ENCODE assay signal across 8 cellular contexts in the genomic region with DNA sequence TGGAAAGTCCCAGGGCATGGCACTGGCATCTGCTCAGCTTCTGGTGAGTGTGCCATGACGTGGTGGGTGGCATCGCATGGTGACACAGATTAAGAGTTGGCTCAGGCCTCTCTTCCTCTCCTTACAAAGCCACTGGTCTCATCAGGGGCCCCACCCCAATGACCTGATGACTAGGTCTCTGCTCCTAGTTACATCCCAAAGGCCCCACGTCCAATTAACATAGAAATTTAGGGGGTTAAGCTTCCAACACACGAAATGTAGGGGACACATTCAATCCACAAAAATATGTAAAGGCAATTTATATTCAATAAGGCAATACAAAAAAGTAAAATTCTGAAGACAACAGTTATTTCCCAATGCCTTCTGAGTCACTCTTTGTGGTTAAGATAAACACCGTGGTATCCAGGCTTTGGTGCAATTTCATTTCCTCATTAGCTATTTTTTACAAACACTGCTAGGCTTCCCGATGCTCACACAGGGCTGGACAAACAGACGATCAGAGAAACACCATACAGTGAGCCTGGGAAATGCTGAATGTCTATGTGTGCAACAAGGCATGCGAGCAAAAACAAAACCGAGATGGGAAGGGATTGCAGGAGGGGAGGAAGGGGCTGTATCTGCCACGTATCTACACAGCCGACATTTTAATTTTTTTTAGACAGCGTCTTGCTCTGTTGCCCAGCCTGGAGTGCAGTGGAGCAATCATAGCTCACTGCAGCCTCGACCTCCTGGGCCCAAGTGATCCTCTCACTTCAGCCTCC.
A peak's percentile ranks its signal among the peaks of the same experiment; 100 is the strongest.
DNase-seq lines count a peak whose midpoint lies in the region; ATAC-seq and TF ChIP-seq lines count a peak whose summit lies in the region.

No MANE protein-coding gene starts in this region.

- in situ Hi-C loops in gastrocnemius medialis (cut with MboI; ENCODE audit: low sequenced_read_pairs in 4 of 4): loop anchor here in 2 of 4 donors (5.0 to 25.0 kb wide), 3 partner anchors 69 to 147 kb away; a partner anchor contains a TSS

- ATAC-seq in GM21390 (IDR thresholded peaks at IDR 0.05; ENCODE audit: unreplicated experiment): peak; percentile 26
- peak in 1 of 2 donors; percentile 37 for ATAC-seq in gastrocnemius medialis

- H3K27ac ChIP-seq in fibroblast of lung (ENCODE audit: insufficient read depth, low read length): peak overlapping the region; percentile 77
- peak overlapping the region; percentile 62 to 81 (median 76) for H3K27ac ChIP-seq in gastrocnemius medialis

- no peak for TF ChIP-seq CTCF in fibroblast of lung (conservative IDR thresholded peaks at IDR 0.05 in 1 of 2, IDR thresholded peaks at IDR 0.05 in 1 of 2; ENCODE audit: low read depth in 1 of 2, low read length in 2 of 2)
- no peak for TF ChIP-seq CTCF in gastrocnemius medialis (IDR thresholded peaks at IDR 0.05 in 4 of 5, conservative IDR thresholded peaks at IDR 0.05 in 1 of 5)

- H3K9ac ChIP-seq in fibroblast of lung (ENCODE audit: insufficient read depth, low read length): no peak overlapping the region

- H3K27me3 ChIP-seq in fibroblast of lung (ENCODE audit: control insufficient read depth, insufficient read depth, low read length) (no peaks in the 10 kb centered on the region), gastrocnemius medialis (no peaks in the 10 kb centered on the region)

- peak overlapping the region; percentile 14 for H3K4me2 ChIP-seq in fibroblast of lung (ENCODE audit: extremely low read depth, insufficient read depth, low read length)

- TF ChIP-seq POLR2A in gastrocnemius medialis (IDR thresholded peaks at IDR 0.05): peak in 1 of 2 donors; percentile 19

- H4K20me1 ChIP-seq in fibroblast of lung (ENCODE audit: control insufficient read depth, extremely low read depth, insufficient read depth, low read length): no peaks in the 10 kb centered on the region

- H3K4me1 ChIP-seq in fibroblast of lung (ENCODE audit: control insufficient read depth, extremely low read depth, insufficient read depth, low read length) (peaks cover 27% of the 10 kb centered on the region), gastrocnemius medialis (peaks cover 35 to 41% of the 10 kb centered on the region in 2 donors)

- H3K4me3 ChIP-seq in fibroblast of lung (replicated peaks in 1 of 4; ENCODE audit: control extremely low read depth in 1 of 4, insufficient read depth in 1 of 4, low read depth in 3 of 4, low read length in 4 of 4): no peak overlapping the region
- no peak overlapping the region for H3K4me3 ChIP-seq in gastrocnemius medialis

- peak; percentile 74 for DNase-seq in AG20443 (ENCODE audit: low spot score)
- DNase-seq in Kasumi-1 (lab: John Stamatoyannopoulos, UW): peak; percentile 91 to 92
- peak; percentile 48 to 49 for DNase-seq in activated CD4-positive, alpha-beta T cell treated with anti-CD3 and anti-CD28 coated beads, Interleukin-2, amount 50 U/mL, for 4 hours
- DNase-seq in fibroblast of lung (ENCODE audit: low read depth in 2 of 2): peak; percentile 90 to 98
- DNase-seq in gastrocnemius medialis: peak in 1 of 2 donors; percentile 58
- no peak for DNase-seq in islet precursor cell
- DNase-seq in NCI-H2171 treated with DMSO at 0.1 percent for 48 hours (lab: John Stamatoyannopoulos, UW): no peak

- no peaks in the 10 kb centered on the region for H3K79me2 ChIP-seq in fibroblast of lung (ENCODE audit: control insufficient read depth, insufficient read depth, low read length)

- H3K9me3 ChIP-seq in fibroblast of lung (ENCODE audit: control insufficient read depth, insufficient read depth, low read depth, low read length): no peaks in the 10 kb centered on the region
- H3K9me3 ChIP-seq in gastrocnemius medialis: no peaks in the 10 kb centered on the region

- no peaks in the 10 kb centered on the region for H3K36me3 ChIP-seq in fibroblast of lung (ENCODE audit: control insufficient read depth, insufficient read depth, low read length)
- no peaks in the 10 kb centered on the region for H3K36me3 ChIP-seq in gastrocnemius medialis

- intact Hi-C loops in gastrocnemius medialis (cut with DNase I; ENCODE audit: low total_unique reads): loop anchor here (10.0 kb wide), 1 partner anchor 571 kb away; a partner anchor contains a TSS

- H2AFZ ChIP-seq in fibroblast of lung (ENCODE audit: low read length): no peak overlapping the region

Comparison
In these comparisons a context has a peak if more than half of its experiments do, and no peak if none do; other contexts are left out.
1. DNase-seq: peak in AG20443 (single experiment), Kasumi-1 (2 of 2), activated CD4-positive, alpha-beta T cell treated with anti-CD3 and anti-CD28 coated beads, Interleukin-2, amount 50 U/mL, for 4 hours (2 of 2) and fibroblast of lung (2 of 2); none in islet precursor cell (single experiment) and NCI-H2171 treated with DMSO at 0.1 percent for 48 hours (single experiment).